ENCODE assay signal across 13 cellular contexts in the genomic region with DNA sequence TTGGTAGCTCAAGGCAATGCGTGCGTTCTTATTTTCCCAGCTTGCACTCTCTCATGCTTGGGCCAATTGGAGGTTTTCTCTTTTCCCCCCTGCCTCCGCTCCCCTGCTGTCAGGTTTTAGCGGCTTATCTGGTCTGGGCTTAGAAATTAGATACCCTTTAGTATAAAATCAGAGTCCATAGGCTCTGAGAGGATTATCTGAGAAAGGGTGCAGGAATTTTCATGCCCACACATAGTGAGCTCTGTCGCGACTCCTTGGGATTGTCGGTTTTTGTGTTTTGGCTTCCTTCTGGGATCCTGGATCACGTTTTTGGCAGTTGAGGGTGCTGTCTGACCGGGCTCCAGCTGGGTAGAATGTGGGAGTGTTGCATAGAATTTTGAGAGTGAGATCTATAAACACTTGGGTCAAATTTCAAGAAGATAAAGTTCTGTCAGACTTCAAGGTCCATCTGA. TPM values are rescaled to one million over a fixed set of nuclear protein-coding genes. Genes with fewer than 3 reads are reported as not detected.
DNase-seq lines count a peak whose midpoint lies in the region; ATAC-seq and TF ChIP-seq lines count a peak whose summit lies in the region.
"Had no signal": no experiment of that assay in that cellular context is flagged by ENCODE, and none has a peak within 500 bp of the region (broad histone marks: within the 10 kb centered on the region; RNA-seq: fewer than 3 reads in every experiment).

No MANE protein-coding gene starts in this region.

- no peaks in the 10 kb centered on the region for H3K27me3 ChIP-seq in adipocyte (replicated peaks; ENCODE audit: control insufficient read depth, insufficient read depth, low read length)
- H3K27me3 ChIP-seq: BLaER1 treated with 17β-estradiol and CSF1 and Interleukin-3, amounts not matched to agents 10 nM and 100 nM had no signal

- peak; percentile 21 for ATAC-seq in left ventricle myocardium superior
- ATAC-seq in left colon: no peak
- ATAC-seq in HG03439 (IDR thresholded peaks at IDR 0.05; ENCODE audit: unreplicated experiment): no peak
- ATAC-seq in HG02852 (IDR thresholded peaks at IDR 0.05; ENCODE audit: unreplicated experiment): no peak
- ATAC-seq in GM19397 (IDR thresholded peaks at IDR 0.05; ENCODE audit: unreplicated experiment): no peak
- ATAC-seq: activated T-helper 17 cell treated with anti-CD3 and anti-CD28 coated beads, Interleukin-2, amount 50 U/mL, for 72 hours had no signal

- DNase-seq in G401 (ENCODE audit: low spot score) (peak; percentile 70), adipocyte (ENCODE audit: low read depth) (peak; percentile 34), left ventricle myocardium superior (no peak), retinal pigment epithelial cell (ENCODE audit: low read depth) (no peak), left colon (no peak)
- DNase-seq: activated CD4-positive, alpha-beta T cell treated with anti-CD3 and anti-CD28 coated beads, Interleukin-2, amount 10 ng/mL, durations not matched to agents 7 days and 5 days; kidney; NCI-H187 had no signal

- in situ Hi-C loops in G401 (cut with HindIII; ENCODE audit: low sequenced_read_pairs): no loop called here

- H3K9ac ChIP-seq in adipocyte (ENCODE audit: low read length): peak overlapping the region; percentile 0

- intact Hi-C loops in left ventricle myocardium superior (cut with micrococcal nuclease): no loop called here
- intact Hi-C loops in left colon (cut with DNase I, micrococcal nuclease): no loop called here

- H3K4me3 ChIP-seq in adipocyte (ENCODE audit: low read length) (peak overlapping the region; percentile 2), retinal pigment epithelial cell (ENCODE audit: low read length) (peak overlapping the region; percentile 26)
- H3K4me3 ChIP-seq: BLaER1 treated with 17β-estradiol and CSF1 and Interleukin-3, amounts not matched to agents 10 nM and 100 nM had no signal

- no peaks in the 10 kb centered on the region for H3K9me3 ChIP-seq in adipocyte (ENCODE audit: control insufficient read depth, low read length)
- H3K9me3 ChIP-seq: BLaER1 treated with 17β-estradiol and CSF1 and Interleukin-3, amounts not matched to agents 10 nM and 100 nM had no signal

- peaks cover 17% of the 10 kb centered on the region for H3K4me1 ChIP-seq in adipocyte (ENCODE audit: control insufficient read depth, insufficient read depth, low read length)

- H3K36me3 ChIP-seq in adipocyte (ENCODE audit: control insufficient read depth, insufficient read depth, low read length, severe bottlenecking): peaks cover 1% of the 10 kb centered on the region

- TF ChIP-seq CTCF in retinal pigment epithelial cell (conservative IDR thresholded peaks at IDR 0.05; ENCODE audit: low read depth, low read length): no peak

RNA-seq across cellular contexts. Expression of gene CHAF1A, which starts 12.4 kb away (rescaled TPM):
- total RNA-seq in G401 (2014; rRNA removed; shearing (Covaris generic)): 39.4 and 46.0 TPM in 2 replicates
- total RNA-seq in left ventricle myocardium superior (7.2 TPM), left colon (10 to 100 TPM in 1 of 2 donors, 1 to 10 TPM in 1; 10.0 to 15.5 TPM)

RNA-seq across cellular contexts. Expression of gene SH3GL1, which starts 14.5 kb away (rescaled TPM):
- total RNA-seq in G401 (2014; rRNA removed; shearing (Covaris generic)): 95.8 and 109 TPM in 2 replicates
- 19.1 TPM for total RNA-seq in left ventricle myocardium superior
- 10 to 100 TPM; 42.3 to 44.4 TPM for total RNA-seq in left colon

RNA-seq across cellular contexts. Expression of gene UBXN6, which starts 42.8 kb away (rescaled TPM):
- total RNA-seq in G401 (2014; rRNA removed; shearing (Covaris generic)): 59.6 and 72.8 TPM in 2 replicates
- total RNA-seq in left ventricle myocardium superior: 127 TPM
- 100 to 1,000 TPM in 1 of 2 donors, 10 to 100 TPM in 1; 90.4 to 104 TPM for total RNA-seq in left colon

RNA-seq across cellular contexts. Expression of gene HDGFL2, which starts 57.3 kb away (rescaled TPM):
- 86.6 and 106 TPM in 2 replicates for total RNA-seq in G401 (2014; rRNA removed; shearing (Covaris generic))
- total RNA-seq in left ventricle myocardium superior (30.3 TPM), left colon (10 to 100 TPM; 29.9 to 39.3 TPM)

Comparison
In these comparisons a context has a peak if more than half of its experiments do, and no peak if none do; other contexts are left out.
1. DNase-seq: peak in G401 (single experiment) and adipocyte (single experiment); none in left ventricle myocardium superior (single experiment), retinal pigment epithelial cell (single experiment) and left colon (0 of 2).